Comparison of ENCODE assay signal across 1 cellular context in genomic region chr2:68413466-68413865, GRCh38.
TF ChIP-seq lines count a peak whose summit lies in the region.

No MANE protein-coding gene starts in this region.

TF ChIP-seq in K562, 482 proteins besides CTCF, POLR2A, EP300 and RAD21:
- TF ChIP-seq HOXB6 (CRISPR knock-in tag; IDR thresholded peaks at IDR 0.05; ENCODE audit: borderline replicate concordance) (no peak), MEIS2 (IDR thresholded peaks at IDR 0.05; ENCODE audit: partially characterized antibody) (peak; percentile 72), PBX2 (CRISPR knock-in tag; IDR thresholded peaks at IDR 0.05; ENCODE audit: low read depth) (no peak), PBX2 (tag; conservative IDR thresholded peaks at IDR 0.05; ENCODE audit: low read depth) (peak; percentile 87), TSHZ1 (CRISPR knock-in tag; IDR thresholded peaks at IDR 0.05) (peak; percentile 63; the same call in 1 of the 2 replicates)
